ENCODE assay signal across 24 cellular contexts in the genomic region with DNA sequence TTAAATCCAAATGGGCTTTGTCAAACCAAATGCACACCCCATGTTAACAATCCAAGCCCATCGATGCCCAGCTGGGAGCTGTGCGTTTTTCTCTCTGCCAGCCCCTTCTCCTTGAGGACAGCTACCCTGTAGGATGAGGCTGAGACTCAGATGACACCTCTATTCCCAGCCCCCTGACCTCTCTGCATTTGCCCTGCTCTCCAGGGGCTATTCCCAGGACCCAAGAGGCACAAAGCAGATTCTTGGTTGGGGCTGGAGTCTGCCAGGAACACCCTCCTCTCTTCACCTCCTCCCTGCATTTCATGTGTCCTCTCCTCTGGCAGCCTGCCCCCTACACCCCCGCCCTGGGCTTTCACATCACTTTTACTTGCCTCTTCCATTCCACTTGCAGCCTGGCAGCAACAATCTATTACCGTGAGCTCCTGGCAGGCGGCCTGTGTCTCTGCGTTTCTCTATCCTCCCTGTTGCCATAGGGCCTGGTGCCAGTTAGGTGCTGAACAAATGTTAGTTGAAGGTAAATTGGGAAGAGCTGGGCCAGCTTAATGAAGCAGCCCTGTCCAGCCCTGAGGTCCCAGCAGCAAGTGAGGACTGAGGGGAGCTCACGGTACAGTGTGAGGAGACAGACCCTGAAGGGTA. TPM values are rescaled to one million over a fixed set of nuclear protein-coding genes. Genes with fewer than 3 reads are reported as not detected.
DNase-seq lines count a peak whose midpoint lies in the region; ATAC-seq and TF ChIP-seq lines count a peak whose summit lies in the region.
"Had no signal": no experiment of that assay in that cellular context is flagged by ENCODE, and none has a peak within 500 bp of the region (broad histone marks: within the 10 kb centered on the region; RNA-seq: fewer than 3 reads in every experiment).

No MANE protein-coding gene starts in this region.

- CTCF ChIA-PET in Calu3 (lab: Charles Lee) = no interaction called here

- DNase-seq in NCI-H2171 treated with DMSO at 0.1 percent for 48 hours (lab: John Stamatoyannopoulos, UW) = peak; percentile 4
- DNase-seq in NCI-H2171 (lab: John Stamatoyannopoulos, UW) = no peak
- DNase-seq in NCI-H69 (lab: John Stamatoyannopoulos, UW) = peak; percentile 4
- DNase-seq in endodermal cell = peak; percentile 47
- DNase-seq in prostate gland (ENCODE audit: low spot score) = peak; percentile 84
- no peak for DNase-seq in left colon
- DNase-seq in Calu3 = no peak
- DNase-seq: activated CD4-positive, alpha-beta T cell treated with anti-CD3 and anti-CD28 coated beads for 4 hours; activated naive CD4-positive, alpha-beta T cell treated with Interleukin-2 at 50 U/mL for 16 hours; activated T-cell treated with anti-CD3 and anti-CD28 coated beads for 4 hours; aorta; DMS53; HFFc6; hippocampal formation; midbrain; NCI-H1436; NCI-H748 treated with DMSO at 0.1 percent for 48 hours; PC-3; stimulated activated naive CD8-positive, alpha-beta T cell treated with anti-CD3 and anti-CD28 coated beads, Interleukin-15, Interleukin-2, amounts not matched to agents 100 U/mL and 50 U/mL, for 24 hours; trophoblast cell had no signal

- H3K27me3 Mint-ChIP-seq in endodermal cell (ENCODE audit: insufficient read depth) = no peaks in the 10 kb centered on the region
- H3K27me3 Mint-ChIP-seq in Calu3 (ENCODE audit: unreplicated experiment) = peaks cover 74% of the 10 kb centered on the region

- H3K27ac ChIP-seq in endodermal cell (ENCODE audit: low read depth, low read length) (peak overlapping the region; percentile 36), prostate gland (no peak overlapping the region)

- no TSS peak for BruUV-seq in Calu3 (replicated peaks; lab: Mats Ljungman, UMichigan)

- H3K27ac Mint-ChIP-seq in endodermal cell = no peak overlapping the region
- H3K27ac Mint-ChIP-seq in Calu3 (ENCODE audit: unreplicated experiment) = no peak overlapping the region
- H3K27ac Mint-ChIP-seq: CD14-positive monocyte; HFFc6; T-helper 2 cell treated with Interferon-gamma antibody and Interleukin-4, amounts not matched to agents 5 μg/mL and 100 μg/mL, for 36 hours had no signal

- intact Hi-C loops in prostate gland (cut with DNase I) (no loop called here), left colon (cut with DNase I, micrococcal nuclease) (no loop called here), Calu3 (cut with micrococcal nuclease; ENCODE audit: unreplicated experiment) (no loop called here)

- no peak overlapping the region for H3K9ac ChIP-seq in endodermal cell (ENCODE audit: extremely low read depth, low read length, poor library complexity, severe bottlenecking)

- H3K9me3 ChIP-seq in endodermal cell (ENCODE audit: control insufficient read depth, low read length) (no peaks in the 10 kb centered on the region), prostate gland (no peaks in the 10 kb centered on the region)

- 92 to 94% methylated on average over 2 to 7 of the region's 7 CpGs for WGBS in endodermal cell (ENCODE audit: insufficient coverage in 1 of 2, insufficient read length in 1 of 2), 2 experiments
- WGBS in prostate gland = 23% methylated on average over 7 of the region's 7 CpGs

- H3K9me3 Mint-ChIP-seq in endodermal cell (no peaks in the 10 kb centered on the region), Calu3 (ENCODE audit: low read depth, unreplicated experiment) (no peaks in the 10 kb centered on the region)
- H3K9me3 Mint-ChIP-seq: HFFc6; T-helper 2 cell treated with Interferon-gamma antibody and Interleukin-4, amounts not matched to agents 5 μg/mL and 100 μg/mL, for 36 hours had no signal

- TF ChIP-seq POLR2A in prostate gland (IDR thresholded peaks at IDR 0.05) = no peak

- H3K4me1 Mint-ChIP-seq in endodermal cell (peaks cover 12% of the 10 kb centered on the region), Calu3 (ENCODE audit: low read depth, unreplicated experiment) (no peaks in the 10 kb centered on the region)
- H3K4me1 Mint-ChIP-seq: CD14-positive monocyte had no signal

- H3K27me3 ChIP-seq in endodermal cell (ENCODE audit: control insufficient read depth, insufficient read depth, low read length, poor library complexity, severe bottlenecking) (no peaks in the 10 kb centered on the region), prostate gland (replicated peaks; ENCODE audit: insufficient read depth) (no peaks in the 10 kb centered on the region)

- H3K4me3 ChIP-seq in endodermal cell (ENCODE audit: low read length) (no peak overlapping the region), prostate gland (no peak overlapping the region)

- H3K36me3 ChIP-seq in endodermal cell (ENCODE audit: control insufficient read depth, insufficient read depth, low read length) = no peaks in the 10 kb centered on the region
- no peaks in the 10 kb centered on the region for H3K36me3 ChIP-seq in prostate gland

- ATAC-seq in HG03108 (IDR thresholded peaks at IDR 0.05; ENCODE audit: unreplicated experiment) = no peak
- no peak for ATAC-seq in left colon
- ATAC-seq: PC-3 had no signal

- TF ChIP-seq CTCF in endodermal cell (conservative IDR thresholded peaks at IDR 0.05) (no peak), prostate gland (IDR thresholded peaks at IDR 0.05) (no peak), Calu3 (IDR thresholded peaks at IDR 0.05; ENCODE audit: unreplicated experiment) (no peak)

- H3K4me3 Mint-ChIP-seq in endodermal cell (no peak overlapping the region), Calu3 (ENCODE audit: low read depth, unreplicated experiment) (no peak overlapping the region)
- H3K4me3 Mint-ChIP-seq: CD14-positive monocyte; HFFc6; T-helper 2 cell treated with Interferon-gamma antibody and Interleukin-4, amounts not matched to agents 5 μg/mL and 100 μg/mL, for 36 hours had no signal

- H3K36me3 Mint-ChIP-seq in endodermal cell (ENCODE audit: low read depth) = peaks cover 2% of the 10 kb centered on the region
- H3K36me3 Mint-ChIP-seq in Calu3 (ENCODE audit: insufficient read depth, unreplicated experiment) = no peaks in the 10 kb centered on the region
- H3K36me3 Mint-ChIP-seq: CD14-positive monocyte had no signal

- H3K4me1 ChIP-seq in endodermal cell (ENCODE audit: control insufficient read depth, insufficient read depth, low read length) = peaks cover 15% of the 10 kb centered on the region
- no peaks in the 10 kb centered on the region for H3K4me1 ChIP-seq in prostate gland (replicated peaks)

RNA-seq across cellular contexts. Expression of gene ADD2, which starts 51.8 kb away (rescaled TPM):
- total RNA-seq in endodermal cell (10 to 100 TPM; 14.8 to 53.0 TPM), prostate gland (1 to 10 TPM in 1 of 2 donors, under 1 TPM in 1; 0.32 to 3.1 TPM), left colon (under 1 TPM; 0.21 to 0.61 TPM), Calu3 (2022) (0.14 TPM in 1 of 2 replicates, not detected in the other)
- 65.9 TPM for polyA plus RNA-seq in endodermal cell (2013, experiment 1 of 2)
- 55.3 TPM for polyA plus RNA-seq in endodermal cell (2013, experiment 2 of 2)
- total RNA-seq: HFFc6, LHCN-M2 had no signal

Comparison
In these comparisons a context has a peak if more than half of its experiments do, and no peak if none do; other contexts are left out.
1. DNase-seq: peak in NCI-H2171 treated with DMSO at 0.1 percent for 48 hours (single experiment), NCI-H69 (single experiment), endodermal cell (single experiment) and prostate gland (single experiment); none in NCI-H2171 (single experiment), left colon (0 of 2) and Calu3 (single experiment).